In genomic region chr5:28549588-28549987, GRCh38 we compare ENCODE assay signal across 27 cellular contexts.
DNase-seq lines count a peak whose midpoint lies in the region; ATAC-seq and TF ChIP-seq lines count a peak whose summit lies in the region.
"Had no signal": no experiment of that assay in that cellular context is flagged by ENCODE, and none has a peak within 500 bp of the region (broad histone marks: within the 10 kb centered on the region; RNA-seq: fewer than 3 reads in every experiment).

No MANE protein-coding gene starts in this region.

- H3K4me3 ChIP-seq in BLaER1, result no peak overlapping the region
- H3K4me3 ChIP-seq in left lung, result no peak overlapping the region
- no peak overlapping the region for H3K4me3 ChIP-seq in heart right ventricle
- H3K4me3 ChIP-seq: A549; BLaER1 treated with 17β-estradiol and CSF1 and Interleukin-3, amounts not matched to agents 10 nM and 100 nM had no signal

- no peak for TF ChIP-seq CTCF in left lung (IDR thresholded peaks at IDR 0.05)
- TF ChIP-seq CTCF in heart right ventricle (IDR thresholded peaks at IDR 0.05), result no peak

- 0 out of 2 replicates have a peak overlapping the region, but pooled peaks have one; percentile 78 for H3K27ac ChIP-seq in BLaER1
- no peak overlapping the region for H3K27ac ChIP-seq in left lung
- H3K27ac ChIP-seq in heart right ventricle, result no peak overlapping the region
- H3K27ac ChIP-seq: 22Rv1, A549, C4-2B had no signal

- H3K36me3 ChIP-seq in BLaER1 (no peaks in the 10 kb centered on the region), left lung (no peaks in the 10 kb centered on the region), heart right ventricle (no peaks in the 10 kb centered on the region)
- H3K36me3 ChIP-seq: BE2C; BLaER1 treated with 17β-estradiol and CSF1 and Interleukin-3, amounts not matched to agents 10 nM and 100 nM had no signal

- H3K27me3 ChIP-seq in BLaER1, result no peaks in the 10 kb centered on the region
- no peaks in the 10 kb centered on the region for H3K27me3 ChIP-seq in left lung
- H3K27me3 ChIP-seq in heart right ventricle, result no peaks in the 10 kb centered on the region
- H3K27me3 ChIP-seq: BE2C; BLaER1 treated with 17β-estradiol and CSF1 and Interleukin-3, amounts not matched to agents 10 nM and 100 nM had no signal

- H4K20me1 ChIP-seq in BLaER1, result no peaks in the 10 kb centered on the region
- H4K20me1 ChIP-seq: BLaER1 treated with 17β-estradiol and CSF1 and Interleukin-3, amounts not matched to agents 10 nM and 100 nM had no signal

- intact Hi-C loops in left lung (cut with DNase I) (no loop called here), heart right ventricle (cut with DNase I) (no loop called here)

- DNase-seq in left lung (no peak), heart right ventricle (no peak), NCI-H146 treated with DMSO at 0.1 percent for 48 hours (lab: John Stamatoyannopoulos, UW; ENCODE audit: unreplicated experiment) (no peak)
- DNase-seq: 8988T; ACHN; AML-193; BE2C; C1 segment of cervical spinal cord; Caco-2; Calu3; CD4-positive, alpha-beta memory T cell; CD4-positive, alpha-beta T cell; CD4-positive, CD25-positive, alpha-beta regulatory T cell; CD8-positive, alpha-beta memory T cell; CD8-positive, alpha-beta T cell; COR-L47; DMS 273 treated with DMSO at 0.1 percent for 48 hours; DMS153; DMS79; DMS79 treated with DMSO at 0.1 percent for 48 hours; DND-41; EL had no signal

- peak; percentile 74 for ATAC-seq in left lung
- no peak for ATAC-seq in heart right ventricle
- ATAC-seq: A549; CD8-positive, alpha-beta T cell had no signal

- H3K9me3 ChIP-seq in BLaER1 (peaks cover 27% of the 10 kb centered on the region), left lung (peaks cover 0 to 13% of the 10 kb centered on the region in 2 donors), heart right ventricle (peaks cover 0 to 39% (median 8%) of the 10 kb centered on the region in 11 donors)
- H3K9me3 ChIP-seq: A549, BE2C, Caco-2 had no signal

- no peak overlapping the region for H3K9ac ChIP-seq in BLaER1
- H3K9ac ChIP-seq: BLaER1 treated with 17β-estradiol and CSF1 and Interleukin-3, amounts not matched to agents 10 nM and 100 nM had no signal

- whole genome bisulfite sequencing in heart right ventricle, 2 donors, result 53 to 65% methylated on average over 2 of the region's 2 CpGs

- H3K4me1 ChIP-seq in BLaER1 (peaks cover 34% of the 10 kb centered on the region), left lung (no peaks in the 10 kb centered on the region), heart right ventricle (no peaks in the 10 kb centered on the region)
- H3K4me1 ChIP-seq: A549, BE2C, Caco-2 had no signal

- no peak overlapping the region for H3K4me2 ChIP-seq in BLaER1
- H3K4me2 ChIP-seq: A549 had no signal
